In genomic region chr4:141350122-141350904, GRCh38 we compare ENCODE assay signal across 10 cellular contexts.
DNase-seq lines count a peak whose midpoint lies in the region; ATAC-seq and TF ChIP-seq lines count a peak whose summit lies in the region.
"Had no signal": no experiment of that assay in that cellular context is flagged by ENCODE, and none has a peak within 500 bp of the region (broad histone marks: within the 10 kb centered on the region; RNA-seq: fewer than 3 reads in every experiment).

No MANE protein-coding gene starts in this region.

- H3K4me1 ChIP-seq in fibroblast of lung (ENCODE audit: control insufficient read depth, extremely low read depth, insufficient read depth, low read length) = no peaks in the 10 kb centered on the region

- no peaks in the 10 kb centered on the region for H3K36me3 Mint-ChIP-seq in progenitor cell of endocrine pancreas (ENCODE audit: insufficient read depth)

- no peaks in the 10 kb centered on the region for H3K79me2 ChIP-seq in fibroblast of lung (ENCODE audit: control insufficient read depth, insufficient read depth, low read length)

- H3K9ac ChIP-seq in fibroblast of lung (ENCODE audit: insufficient read depth, low read length) = no peak overlapping the region

- no peak overlapping the region for H3K27ac ChIP-seq in fibroblast of lung (ENCODE audit: insufficient read depth, low read length)

- no peak for ATAC-seq in GM18519 (IDR thresholded peaks at IDR 0.05; ENCODE audit: low FRiP score, unreplicated experiment)
- ATAC-seq: left cardiac atrium had no signal

- no peaks in the 10 kb centered on the region for H3K9me3 Mint-ChIP-seq in progenitor cell of endocrine pancreas (ENCODE audit: low read depth)

- H3K27ac Mint-ChIP-seq in progenitor cell of endocrine pancreas = no peak overlapping the region

- no peak overlapping the region for H3K4me3 Mint-ChIP-seq in progenitor cell of endocrine pancreas (ENCODE audit: low read depth)

- no peaks in the 10 kb centered on the region for H3K27me3 ChIP-seq in fibroblast of lung (ENCODE audit: control insufficient read depth, insufficient read depth, low read length)

- H3K4me3 ChIP-seq in fibroblast of lung (replicated peaks in 1 of 4; ENCODE audit: control extremely low read depth in 1 of 4, insufficient read depth in 1 of 4, low read depth in 3 of 4, low read length in 4 of 4) = no peak overlapping the region

- H3K36me3 ChIP-seq in fibroblast of lung (ENCODE audit: control insufficient read depth, insufficient read depth, low read length) = no peaks in the 10 kb centered on the region

- H3K4me1 Mint-ChIP-seq in progenitor cell of endocrine pancreas (ENCODE audit: low read depth) = peaks cover 11% of the 10 kb centered on the region

- H3K4me2 ChIP-seq in fibroblast of lung (ENCODE audit: extremely low read depth, insufficient read depth, low read length) = no peak overlapping the region

- no peaks in the 10 kb centered on the region for H3K9me3 ChIP-seq in fibroblast of lung (ENCODE audit: control insufficient read depth, insufficient read depth, low read depth, low read length)

- no peak overlapping the region for H2AFZ ChIP-seq in fibroblast of lung (ENCODE audit: low read length)

- TF ChIP-seq CTCF in fibroblast of lung (conservative IDR thresholded peaks at IDR 0.05 in 1 of 2, IDR thresholded peaks at IDR 0.05 in 1 of 2; ENCODE audit: low read depth in 1 of 2, low read length in 2 of 2) (no peak), progenitor cell of endocrine pancreas (IDR thresholded peaks at IDR 0.05; ENCODE audit: unreplicated experiment) (no peak)

- no peaks in the 10 kb centered on the region for H4K20me1 ChIP-seq in fibroblast of lung (ENCODE audit: control insufficient read depth, extremely low read depth, insufficient read depth, low read length)

- no peaks in the 10 kb centered on the region for H3K27me3 Mint-ChIP-seq in progenitor cell of endocrine pancreas

- DNase-seq in EH (ENCODE audit: low read depth) (peak; percentile 93), NCI-H345 (lab: John Stamatoyannopoulos, UW) (peak; percentile 73), fibroblast of lung (ENCODE audit: low read depth in 2 of 2) (peak; percentile 90 to 94), renal cortical epithelial cell (ENCODE audit: low read depth) (peak; percentile 98), NAMALWA (ENCODE audit: low spot score) (no peak), progenitor cell of endocrine pancreas (ENCODE audit: low spot score, unreplicated experiment) (no peak)
- no peak for DNase-seq in activated CD4-positive, alpha-beta T cell treated with anti-CD3 and anti-CD28 coated beads, Interleukin-2, amount 50 U/mL, for 1 hour
- DNase-seq: left cardiac atrium, NCI-H1436 had no signal

Comparison
In these comparisons a context has a peak if more than half of its experiments do, and no peak if none do; other contexts are left out.
1. DNase-seq: peak in EH (single experiment), NCI-H345 (single experiment), fibroblast of lung (2 of 2) and renal cortical epithelial cell (single experiment); none in activated CD4-positive, alpha-beta T cell treated with anti-CD3 and anti-CD28 coated beads, Interleukin-2, amount 50 U/mL, for 1 hour (single experiment), NAMALWA (single experiment) and progenitor cell of endocrine pancreas (single experiment).